ENCODE assay signal across 1 cellular context in the genomic region with DNA sequence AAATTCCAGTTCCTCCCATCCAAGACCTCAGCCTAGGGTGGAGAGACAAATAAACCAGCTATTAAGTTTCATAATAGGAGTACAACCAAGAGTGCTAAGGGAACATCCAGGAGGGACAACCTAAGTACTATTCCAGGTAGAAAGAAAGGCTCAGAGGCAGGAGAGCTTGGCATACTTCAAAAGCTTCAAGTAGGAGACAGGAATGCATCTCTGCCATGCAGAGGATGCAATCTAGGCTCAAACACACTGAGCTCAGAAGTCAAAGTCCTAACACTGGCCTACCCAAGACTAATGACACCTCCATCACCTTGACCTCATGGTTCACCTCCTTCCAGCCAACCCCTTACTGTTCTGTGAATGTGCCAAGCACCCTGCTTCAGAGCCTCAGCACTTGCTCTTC.
TF ChIP-seq lines count a peak whose summit lies in the region.

No MANE protein-coding gene starts in this region.

TF ChIP-seq in HepG2, 621 proteins besides CTCF, POLR2A, EP300 and RAD21 (continued from another document):
- no peak for TF ChIP-seq ZNF367 (CRISPR knock-in tag; IDR thresholded peaks at IDR 0.05; ENCODE audit: borderline replicate concordance)
- TF ChIP-seq JARID2 (CRISPR knock-in tag; IDR thresholded peaks at IDR 0.05; ENCODE audit: insufficient replicate concordance), result no peak
- TF ChIP-seq ETV5 (CRISPR knock-in tag; IDR thresholded peaks at IDR 0.05; ENCODE audit: borderline replicate concordance), result no peak
- no peak for TF ChIP-seq ZC3H4 (CRISPR knock-in tag; IDR thresholded peaks at IDR 0.05; ENCODE audit: borderline replicate concordance)
- no peak for TF ChIP-seq SRF (IDR thresholded peaks at IDR 0.05; ENCODE audit: low read depth, low read length)
- TF ChIP-seq RXRB (CRISPR knock-in tag; IDR thresholded peaks at IDR 0.05; ENCODE audit: borderline replicate concordance), result no peak
TF ChIP-seq in HepG2: peak in this region for 0.
